19 cellular contexts compared by ENCODE assay signal in genomic region chr11:74605403-74605802, GRCh38. TPM values are rescaled to one million over a fixed set of nuclear protein-coding genes. Genes with fewer than 3 reads are reported as not detected.
DNase-seq lines count a peak whose midpoint lies in the region; ATAC-seq, FAIRE-seq and TF ChIP-seq lines count a peak whose summit lies in the region.
"Had no signal": no experiment of that assay in that cellular context is flagged by ENCODE, and none has a peak within 500 bp of the region (broad histone marks: within the 10 kb centered on the region; RNA-seq: fewer than 3 reads in every experiment).

No MANE protein-coding gene starts in this region.

- no peak overlapping the region for H3K4me3 ChIP-seq in neural progenitor cell
- H3K4me3 ChIP-seq in psoas muscle, result no peak overlapping the region

- peaks cover 0 to 2% of the 10 kb centered on the region in 2 donors for H3K4me1 Mint-ChIP-seq in effector memory CD8-positive, alpha-beta T cell (ENCODE audit: low read depth in 2 of 2)
- no peaks in the 10 kb centered on the region for H3K4me1 Mint-ChIP-seq in neural progenitor cell

- intact Hi-C loops in psoas muscle (cut with DNase I), result no loop called here

- no peaks in the 10 kb centered on the region for H4K20me1 ChIP-seq in neural progenitor cell (ENCODE audit: low read depth)

- H3K36me3 ChIP-seq in neural progenitor cell, result peaks cover 25% of the 10 kb centered on the region
- peaks cover 0 to 29% of the 10 kb centered on the region in 2 donors for H3K36me3 ChIP-seq in psoas muscle (ENCODE audit: insufficient read depth in 1 of 2, low read depth in 1 of 2)

- H2AFZ ChIP-seq in neural progenitor cell (replicated peaks), result no peak overlapping the region

- H3K27ac ChIP-seq in neural progenitor cell (no peak overlapping the region), psoas muscle (no peak overlapping the region)
- H3K27ac ChIP-seq: C4-2B had no signal

- no peaks in the 10 kb centered on the region for H3K27me3 ChIP-seq in neural progenitor cell
- H3K27me3 ChIP-seq in psoas muscle (ENCODE audit: insufficient read depth in 3 of 3, low read length in 2 of 3), result no peaks in the 10 kb centered on the region
- H3K27me3 ChIP-seq: BE2C had no signal

- H3K4me2 ChIP-seq in neural progenitor cell, result no peak overlapping the region

- H3K27ac Mint-ChIP-seq in effector memory CD8-positive, alpha-beta T cell, result peak overlapping the region; percentile 13 to 31
- peak overlapping the region; percentile 13 for H3K27ac Mint-ChIP-seq in neural progenitor cell
- H3K27ac Mint-ChIP-seq: CD8-positive, alpha-beta T cell had no signal

- no peaks in the 10 kb centered on the region for H3K9me3 Mint-ChIP-seq in effector memory CD8-positive, alpha-beta T cell
- no peaks in the 10 kb centered on the region for H3K9me3 Mint-ChIP-seq in neural progenitor cell
- H3K9me3 Mint-ChIP-seq: CD8-positive, alpha-beta T cell; IgD-negative memory B cell had no signal

- H3K4me3 Mint-ChIP-seq in effector memory CD8-positive, alpha-beta T cell, result no peak overlapping the region
- H3K4me3 Mint-ChIP-seq in neural progenitor cell, result no peak overlapping the region
- H3K4me3 Mint-ChIP-seq: CD8-positive, alpha-beta T cell; IgD-negative memory B cell had no signal

- no peak overlapping the region for H3K9ac ChIP-seq in neural progenitor cell

- H3F3A ChIP-seq in neural progenitor cell (ENCODE audit: low read depth), result no peaks in the 10 kb centered on the region

- no peak for FAIRE-seq in GM12891 (lab: Jason Lieb, UNC)
- no peak for FAIRE-seq in H54 (lab: Jason Lieb, UNC)
- FAIRE-seq: A204.1, D721Med, G401.6 had no signal

- H3K9me3 ChIP-seq in neural progenitor cell (ENCODE audit: low read depth), result no peaks in the 10 kb centered on the region
- H3K9me3 ChIP-seq in psoas muscle, result no peaks in the 10 kb centered on the region
- H3K9me3 ChIP-seq: BE2C had no signal

- TF ChIP-seq POLR2A in GM12891 (IDR thresholded peaks at IDR 0.05; ENCODE audit: low read depth, low read length) (no peak), H54 (IDR thresholded peaks at IDR 0.05; ENCODE audit: low read depth, low read length) (no peak)

- H3K4me1 ChIP-seq in neural progenitor cell (no peaks in the 10 kb centered on the region), psoas muscle (no peaks in the 10 kb centered on the region)
- H3K4me1 ChIP-seq: BE2C had no signal

- no peaks in the 10 kb centered on the region for H3K27me3 Mint-ChIP-seq in effector memory CD8-positive, alpha-beta T cell
- no peaks in the 10 kb centered on the region for H3K27me3 Mint-ChIP-seq in neural progenitor cell (ENCODE audit: insufficient read depth, low read depth)
- H3K27me3 Mint-ChIP-seq: IgD-negative memory B cell had no signal

- in situ Hi-C loops in SK-MEL-5 (cut with HindIII; ENCODE audit: low pct_unique_long_range_greater_than_20kb, low sequenced_read_pairs), result loop anchor here (25.0 kb wide), 1 partner anchor 132 kb away; the partner anchor contains the start of genes CHRDL2 and RNF169

- 74 to 82% (median 79%) methylated on average over 5 of the region's 5 CpGs for WGBS in psoas muscle, 3 donors

- ATAC-seq in effector memory CD8-positive, alpha-beta T cell (replicated peaks), result no peak
- ATAC-seq in psoas muscle, result no peak
- ATAC-seq: CD8-positive, alpha-beta T cell; HCT116 had no signal

- no peak for TF ChIP-seq CTCF in neural progenitor cell (IDR thresholded peaks at IDR 0.05)
- TF ChIP-seq CTCF in psoas muscle (IDR thresholded peaks at IDR 0.05), result no peak

- peaks cover 23% of the 10 kb centered on the region for H3K79me2 ChIP-seq in neural progenitor cell (ENCODE audit: low read depth)

- H3K36me3 Mint-ChIP-seq in effector memory CD8-positive, alpha-beta T cell (ENCODE audit: insufficient read depth), result peaks cover 23% of the 10 kb centered on the region
- H3K36me3 Mint-ChIP-seq in neural progenitor cell, result peaks cover 23% of the 10 kb centered on the region

- no peak for DNase-seq in GM12891 (ENCODE audit: insufficient read length, low spot score)
- DNase-seq in SK-MEL-5 (ENCODE audit: low read depth, low spot score), result peak; percentile 13
- no peak for DNase-seq in effector memory CD8-positive, alpha-beta T cell
- no peak for DNase-seq in neural progenitor cell (ENCODE audit: low spot score)
- DNase-seq in NCI-H446 (lab: John Stamatoyannopoulos, UW), result no peak
- DNase-seq in psoas muscle, result no peak
- DNase-seq in H54 (ENCODE audit: insufficient read length, low spot score), result no peak
- DNase-seq: BE2C; CD8-positive, alpha-beta T cell; COR-L47; DMS153; DMS79 treated with DMSO at 0.1 percent for 48 hours; EL had no signal

TF ChIP-seq in GM12891, 5 proteins besides CTCF, POLR2A, EP300 and RAD21:
- no peak for TF ChIP-seq POLR2AphosphoS5 (IDR thresholded peaks at IDR 0.05; ENCODE audit: low read depth, low read length)
- TF ChIP-seq POU2F2 (IDR thresholded peaks at IDR 0.05; ENCODE audit: low read depth, low read length), result no peak
- peak; percentile 68 for TF ChIP-seq SPI1 (IDR thresholded peaks at IDR 0.05; ENCODE audit: low read depth, low read length)

RNA-seq across cellular contexts. Expression of gene POLD3, which starts 13.0 kb away (rescaled TPM):
- polyA plus RNA-seq in GM12891 (2012; ENCODE audit: low read depth, missing spikeins), result 15.9 TPM
- 16.1 and 17.5 TPM in 2 replicates for total RNA-seq in SK-MEL-5 (2014; rRNA removed; shearing (Covaris generic))
- 11.7 and 14.0 TPM in 2 replicates for polyA plus RNA-seq in SK-MEL-5 (2015; cell fraction: cytosol; rRNA removed)
- 76.8 and 78.6 TPM in 2 replicates for polyA plus RNA-seq in SK-MEL-5 (2015; cell fraction: nucleus; rRNA removed)
- total RNA-seq in neural progenitor cell (ENCODE audit: low replicate concordance) (45.4 and 56.9 TPM in 2 replicates), psoas muscle (10 to 100 TPM in 1 of 4 donors, 1 to 10 TPM in 3; 7.0 to 10.2 (median 7.4) TPM)
- 1 to 10 TPM; 7.2 to 9.2 (median 8.8) TPM for polyA plus RNA-seq in psoas muscle
